ENCODE assay signal across 26 cellular contexts in genomic region chr7:93960986-93961385, GRCh38. TPM values are rescaled to one million over a fixed set of nuclear protein-coding genes. Genes with fewer than 3 reads are reported as not detected.
"Had no signal": no experiment of that assay in that cellular context is flagged by ENCODE, and none has a peak within 500 bp of the region (broad histone marks: within the 10 kb centered on the region; RNA-seq: fewer than 3 reads in every experiment).

No MANE protein-coding gene starts in this region.

- DNase-seq: stimulated activated CD4-positive, alpha-beta T cell treated with anti-CD3 and anti-CD28 coated beads, Interleukin-2, amount 100 ng/mL, for 48 hours; stimulated activated CD4-positive, alpha-beta T cell treated with anti-CD3 and anti-CD28 coated beads, Interleukin-4, amount 100 ng/mL, for 1 hour; stimulated activated CD4-positive, alpha-beta T cell treated with anti-CD3 and anti-CD28 coated beads, Interleukin-4, amount 100 ng/mL, for 24 hours; stimulated activated CD4-positive, alpha-beta T cell treated with anti-CD3 and anti-CD28 coated beads, Interleukin-4, amount 100 ng/mL, for 4 hours; stimulated activated CD8-positive, alpha-beta memory T cell treated with anti-CD3 and anti-CD28 coated beads, Interleukin-4, amount 100 ng/mL, for 48 hours; stimulated activated naive B cell treated with anti-CD40 and anti-IgM and Interleukin-4, amounts not matched to agents 10 μg/mL and 1 μg/mL and 100 μg/mL, for 72 hours; stimulated activated naive CD4-positive, alpha-beta T cell; stimulated activated naive CD4-positive, alpha-beta T cell treated with Interleukin-2 at 50 U/mL for 16 hours; stimulated activated naive CD8-positive, alpha-beta T cell treated with anti-CD3 and anti-CD28 coated beads, Interleukin-15, amount 100 ng/mL, for 72 hours; stimulated activated naive CD8-positive, alpha-beta T cell treated with anti-CD3 and anti-CD28 coated beads, Interleukin-15, Interleukin-2, amounts not matched to agents 100 U/mL and 50 U/mL, for 24 hours; stomach; substantia nigra; testis; thyroid gland; tibial artery; transverse colon; upper lobe of left lung; upper lobe of right lung; uterus had no signal

- H3K36me3 ChIP-seq: stomach, suprapubic skin, thoracic aorta, thyroid gland, tibial artery, tibial nerve, transverse colon, upper lobe of left lung, upper lobe of right lung, uterus, vagina had no signal

- H3K27ac ChIP-seq: stomach, suprapubic skin, testis, thoracic aorta, thyroid gland, tibial artery, tibial nerve, transverse colon, upper lobe of left lung, upper lobe of right lung, uterus, vagina had no signal

- ATAC-seq: stimulated activated effector memory CD8-positive, alpha-beta T cell treated with anti-CD3 and anti-CD28 coated beads, Interleukin-12 subunit alpha, Interleukin-12 subunit beta, amount 100 ng/mL, for 72 hours; stimulated activated memory B cell treated with anti-CD40 and anti-IgM and Interleukin-4, amounts not matched to agents 10 μg/mL and 1 μg/mL and 100 μg/mL, for 72 hours; stimulated activated naive B cell treated with anti-CD40 and anti-IgM and Interleukin-4, amounts not matched to agents 10 μg/mL and 1 μg/mL and 100 μg/mL, for 72 hours; stimulated activated naive CD8-positive, alpha-beta T cell treated with anti-CD3 and anti-CD28 coated beads, Interleukin-15, amount 100 ng/mL, for 72 hours; stimulated activated naive CD8-positive, alpha-beta T cell treated with anti-CD3 and anti-CD28 coated beads, Interleukin-15, Interleukin-2, amounts not matched to agents 100 U/mL and 50 U/mL, for 24 hours; upper lobe of right lung had no signal

- H3K4me1 ChIP-seq: stomach, suprapubic skin, testis, thyroid gland, tibial artery, tibial nerve, transverse colon, upper lobe of left lung, upper lobe of right lung, uterus, vagina had no signal

- H3K9me3 ChIP-seq: stomach, suprapubic skin, testis, thoracic aorta, thyroid gland, tibial artery, tibial nerve, transverse colon, upper lobe of left lung, upper lobe of right lung, uterus, vagina had no signal

- H3K4me3 ChIP-seq: stomach, suprapubic skin, testis, thoracic aorta, thyroid gland, tibial artery, tibial nerve, transverse colon, upper lobe of left lung, upper lobe of right lung, uterus, vagina had no signal

- H3K27me3 ChIP-seq: stomach, suprapubic skin, testis, thyroid gland, tibial artery, tibial nerve, transverse colon, upper lobe of left lung, upper lobe of right lung, uterus, vagina had no signal

RNA-seq across cellular contexts. Expression of gene GNGT1, which starts 54.6 kb away (rescaled TPM):
- polyA plus RNA-seq: stomach, urinary bladder had no signal
